In the genomic region with DNA sequence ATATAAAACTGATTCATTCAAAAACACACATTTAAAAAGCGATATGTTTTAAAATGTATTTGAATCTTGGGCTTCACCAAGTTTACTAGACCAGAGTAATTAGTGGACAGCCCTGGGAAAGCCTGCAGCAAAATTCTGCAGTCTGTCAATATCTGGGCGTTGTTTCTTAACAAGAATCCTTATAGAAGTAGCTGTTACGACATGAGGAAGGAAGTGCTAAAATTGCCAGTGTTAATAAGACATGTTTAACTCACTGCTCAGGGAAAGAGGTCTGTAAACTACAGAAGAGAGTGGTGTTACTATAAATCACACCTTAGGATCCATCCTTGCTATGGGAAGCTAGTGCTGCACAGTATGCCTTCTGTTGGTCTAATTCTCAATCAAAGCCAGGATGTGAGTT, we compare ENCODE assay signal across 8 cellular contexts.
"Had no signal": no experiment of that assay in that cellular context is flagged by ENCODE, and none has a peak within 500 bp of the region (broad histone marks: within the 10 kb centered on the region; RNA-seq: fewer than 3 reads in every experiment).

No MANE protein-coding gene starts in this region.

- H3K27ac ChIP-seq: cardiac muscle cell, gastroesophageal sphincter, left ventricle myocardium inferior had no signal

- H3K36me3 ChIP-seq: cardiac muscle cell, gastroesophageal sphincter, left ventricle myocardium inferior had no signal

- H3K9me3 ChIP-seq: gastroesophageal sphincter, left ventricle myocardium inferior had no signal

- H3K4me3 Mint-ChIP-seq: activated CD8-positive, alpha-beta T cell treated with anti-CD3 and anti-CD28 coated beads for 36 hours had no signal

- H3K4me1 ChIP-seq: left ventricle myocardium inferior had no signal

- ATAC-seq: activated CD8-positive, alpha-beta T cell treated with anti-CD3 and anti-CD28 coated beads for 36 hours; gastroesophageal sphincter had no signal

- H3K27ac Mint-ChIP-seq: activated CD8-positive, alpha-beta T cell treated with anti-CD3 and anti-CD28 coated beads for 36 hours had no signal

- H3K4me3 ChIP-seq: cardiac muscle cell, gastroesophageal sphincter, left ventricle myocardium inferior had no signal

- DNase-seq: activated CD8-positive, alpha-beta memory T cell treated with anti-CD3 and anti-CD28 coated beads, Interleukin-2, amount 50 U/mL, for 4 hours; activated CD8-positive, alpha-beta T cell treated with anti-CD3 and anti-CD28 coated beads for 36 hours; aorta; left ventricle myocardium inferior; stimulated activated CD4-positive, alpha-beta T cell treated with anti-CD3 and anti-CD28 coated beads, Interleukin-2, amount 100 ng/mL, for 48 hours; stimulated activated naive CD4-positive, alpha-beta T cell treated with Interleukin-2 at 50 U/mL for 16 hours had no signal

- H3K27me3 ChIP-seq: gastroesophageal sphincter had no signal
